29 cellular contexts compared by ENCODE assay signal in the genomic region with DNA sequence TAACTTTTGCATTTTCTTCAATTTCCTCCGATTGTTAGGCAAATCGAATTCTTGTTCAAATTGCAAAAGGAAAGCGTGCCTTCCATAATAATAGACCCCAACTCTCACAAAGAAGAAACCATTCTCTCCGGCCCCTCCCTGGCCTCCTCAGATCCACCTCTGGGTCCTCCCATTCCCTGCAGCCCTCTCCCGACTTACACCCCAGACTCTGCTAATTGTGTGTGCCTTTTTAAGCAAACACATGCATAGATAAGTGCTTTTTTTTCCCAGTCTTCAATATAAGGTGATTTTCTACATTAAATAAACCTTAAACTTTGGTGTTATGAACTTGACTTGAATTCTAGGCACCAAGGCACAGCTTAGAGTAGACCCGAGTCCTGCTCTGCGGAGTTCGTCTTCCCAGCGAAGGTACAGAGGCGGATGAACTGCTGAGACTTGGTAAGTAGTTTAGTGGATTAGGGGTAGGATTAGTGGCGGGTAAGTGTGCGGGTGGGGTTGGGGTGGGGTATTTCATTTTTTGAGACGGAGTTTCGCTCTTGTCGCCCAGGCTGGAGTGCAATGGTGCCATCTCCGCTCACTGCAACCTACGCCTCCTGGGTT. TPM values are rescaled to one million over a fixed set of nuclear protein-coding genes. Genes with fewer than 3 reads are reported as not detected.
DNase-seq lines count a peak whose midpoint lies in the region; ATAC-seq and TF ChIP-seq lines count a peak whose summit lies in the region.
"Had no signal": no experiment of that assay in that cellular context is flagged by ENCODE, and none has a peak within 500 bp of the region (broad histone marks: within the 10 kb centered on the region; RNA-seq: fewer than 3 reads in every experiment).

No MANE protein-coding gene starts in this region.

- no peaks in the 10 kb centered on the region for H3K36me3 ChIP-seq in cardiac muscle cell
- no peaks in the 10 kb centered on the region for H3K36me3 ChIP-seq in heart left ventricle
- H3K36me3 ChIP-seq in mesendoderm (ENCODE audit: control insufficient read depth, insufficient read depth, low read length) = peaks cover 3% of the 10 kb centered on the region
- no peaks in the 10 kb centered on the region for H3K36me3 ChIP-seq in transverse colon
- H3K36me3 ChIP-seq: brain microvascular endothelial cell, colonic mucosa, spleen, upper lobe of right lung had no signal

- H2BK15ac ChIP-seq in mesendoderm (replicated peaks; ENCODE audit: low read depth) = no peak overlapping the region

- peak overlapping the region; percentile 57 for H2BK5ac ChIP-seq in mesendoderm (ENCODE audit: low read length)

- no peaks in the 10 kb centered on the region for H3K79me1 ChIP-seq in mesendoderm (ENCODE audit: low read length)

- H3K4me3 ChIP-seq in cardiac muscle cell (peak overlapping the region; percentile 1), heart left ventricle (no peak overlapping the region), mesendoderm (ENCODE audit: low read length) (peak overlapping the region; percentile 58), transverse colon (peak overlapping the region in 3 of 4 donors; percentile 28 to 49 (median 45))
- H3K4me3 ChIP-seq: A549, colonic mucosa, GM12878 had no signal

- H4K8ac ChIP-seq in mesendoderm (ENCODE audit: low read depth, low read length) = no peak overlapping the region

- H3K18ac ChIP-seq in mesendoderm (ENCODE audit: low read length) = peak overlapping the region; percentile 98

- no peak for TF ChIP-seq EP300 in transverse colon (IDR thresholded peaks at IDR 0.05; ENCODE audit: low read depth)

- H2BK120ac ChIP-seq in mesendoderm (ENCODE audit: low read depth, low read length) = no peak overlapping the region

- H3K56ac ChIP-seq in mesendoderm (ENCODE audit: low read length) = peak overlapping the region; percentile 80

- H3K27me3 Mint-ChIP-seq in endothelial cell (ENCODE audit: unreplicated experiment) = peaks cover 6% of the 10 kb centered on the region

- H3K9ac ChIP-seq in mesendoderm (ENCODE audit: low read length) = peak overlapping the region; percentile 100

- no peak overlapping the region for H4K5ac ChIP-seq in mesendoderm (ENCODE audit: low read length)

- no peak for ATAC-seq in heart left ventricle
- no peak for ATAC-seq in HG03565 (IDR thresholded peaks at IDR 0.05; ENCODE audit: unreplicated experiment)
- ATAC-seq: A549, GM12878, upper lobe of right lung had no signal

- H3K9me3 ChIP-seq in cardiac muscle cell (ENCODE audit: low read depth) (no peaks in the 10 kb centered on the region), heart left ventricle (no peaks in the 10 kb centered on the region), transverse colon (no peaks in the 10 kb centered on the region)
- H3K9me3 ChIP-seq: A549, colonic mucosa, spleen, upper lobe of right lung had no signal

- H2AK5ac ChIP-seq in mesendoderm (ENCODE audit: low read length) = no peak overlapping the region

- no peak for TF ChIP-seq POLR2A in heart left ventricle (IDR thresholded peaks at IDR 0.05)
- TF ChIP-seq POLR2A in transverse colon (IDR thresholded peaks at IDR 0.05) = no peak

- H3K4me1 Mint-ChIP-seq in endothelial cell (ENCODE audit: unreplicated experiment) = peaks cover 22% of the 10 kb centered on the region
- H3K4me1 Mint-ChIP-seq: B cell had no signal

- peak overlapping the region; percentile 21 for H3K4me2 ChIP-seq in mesendoderm (ENCODE audit: low read length)
- H3K4me2 ChIP-seq: A549 had no signal

- peak overlapping the region; percentile 99 for H3K4me3 Mint-ChIP-seq in endothelial cell (ENCODE audit: unreplicated experiment)
- H3K4me3 Mint-ChIP-seq: activated CD4-positive, alpha-beta memory T cell treated with anti-CD3 and anti-CD28 coated beads for 36 hours; B cell had no signal

- H3K9me3 Mint-ChIP-seq in endothelial cell (ENCODE audit: unreplicated experiment) = no peaks in the 10 kb centered on the region
- H3K9me3 Mint-ChIP-seq: activated CD4-positive, alpha-beta memory T cell treated with anti-CD3 and anti-CD28 coated beads for 36 hours had no signal

- intact Hi-C loops in heart left ventricle (cut with DNase I) (no loop called here), transverse colon (cut with DNase I; ENCODE audit: low total_unique reads) (no loop called here)

- no peak overlapping the region for H3K27ac ChIP-seq in cardiac muscle cell
- no peak overlapping the region for H3K27ac ChIP-seq in heart left ventricle
- peak overlapping the region; percentile 79 for H3K27ac ChIP-seq in mesendoderm (ENCODE audit: low read depth, low read length)
- peak overlapping the region in 2 of 4 donors; percentile 62 to 81 for H3K27ac ChIP-seq in transverse colon
- H3K27ac ChIP-seq: A549, brain microvascular endothelial cell, colonic mucosa, SK-N-MC, spleen, upper lobe of right lung, VCaP had no signal

- whole genome bisulfite sequencing in heart left ventricle, 4 donors = 77 to 84% (median 80%) methylated on average over 17 of the region's 17 CpGs
- no CpG with 5 or more reads among the region's 17 CpGs for WGBS in mesendoderm (ENCODE audit: extremely low coverage, insufficient coverage, low lambda C conversion rate)
- 47 to 64% methylated on average over 9 to 17 of the region's 17 CpGs for WGBS in transverse colon (ENCODE audit: low coverage in 1 of 2), 2 donors

- peak overlapping the region; percentile 93 for H3K27ac Mint-ChIP-seq in endothelial cell (ENCODE audit: unreplicated experiment)
- H3K27ac Mint-ChIP-seq: activated CD4-positive, alpha-beta memory T cell treated with anti-CD3 and anti-CD28 coated beads for 36 hours; B cell had no signal

- H3K4me1 ChIP-seq in cardiac muscle cell (ENCODE audit: low read depth) (peaks cover 7% of the 10 kb centered on the region), heart left ventricle (peaks cover 0 to 14% (median 0%) of the 10 kb centered on the region in 12 donors), mesendoderm (ENCODE audit: control insufficient read depth, low read depth, low read length) (peaks cover 1% of the 10 kb centered on the region), transverse colon (peaks cover 0 to 16% (median 2%) of the 10 kb centered on the region in 4 donors)
- H3K4me1 ChIP-seq: A549, colonic mucosa, upper lobe of right lung had no signal

- H3K36me3 Mint-ChIP-seq in endothelial cell (ENCODE audit: low read depth, unreplicated experiment) = peaks cover 10% of the 10 kb centered on the region
- H3K36me3 Mint-ChIP-seq: activated CD4-positive, alpha-beta memory T cell treated with anti-CD3 and anti-CD28 coated beads for 36 hours had no signal

- H3K27me3 ChIP-seq in cardiac muscle cell (peaks cover 25% of the 10 kb centered on the region), heart left ventricle (peaks cover 8 to 36% (median 22%) of the 10 kb centered on the region in 9 donors), mesendoderm (ENCODE audit: insufficient read depth, low read length, poor library complexity) (no peaks in the 10 kb centered on the region), transverse colon (peaks cover 11% of the 10 kb centered on the region)
- H3K27me3 ChIP-seq: colonic mucosa had no signal

- DNase-seq in cardiac muscle cell (ENCODE audit: low read depth in 1 of 2, low spot score in 1 of 2) (no peak), heart left ventricle (no peak), endothelial cell (ENCODE audit: low spot score) (no peak), mesendoderm (peak; percentile 53), transverse colon (no peak), GM19238 (ENCODE audit: insufficient read length, low spot score) (no peak)
- no peak for DNase-seq in activated CD4-positive, alpha-beta T cell treated with anti-CD3 and anti-CD28 coated beads for 4 hours
- DNase-seq: activated CD4-positive, alpha-beta memory T cell treated with anti-CD3 and anti-CD28 coated beads for 36 hours; activated effector memory CD4-positive, alpha-beta T cell treated with anti-CD3 and anti-CD28 coated beads, Interleukin-2, amount 50 U/mL, for 16 hours; activated T-cell treated with anti-CD3 and anti-CD28 coated beads for 4 hours; brain microvascular endothelial cell; DMS79; islet precursor cell; NCI-H1417 treated with DMSO at 0.1 percent for 48 hours; NCI-H524 treated with DMSO at 0.1 percent for 48 hours; occipital lobe; RPMI8226; spleen; stimulated activated CD4-positive, alpha-beta T cell treated with anti-CD3 and anti-CD28 coated beads, Interleukin-4, amount 100 ng/mL, for 24 hours had no signal

- in situ Hi-C loops in transverse colon (cut with MboI; ENCODE audit: low pct_ligation_motif_present in 1 of 4, low pct_unique_long_range_greater_than_20kb in 1 of 4, low sequenced_read_pairs in 3 of 4) = no loop called here

- peak overlapping the region; percentile 74 for H3K4ac ChIP-seq in mesendoderm (ENCODE audit: low read depth, low read length)

- TF ChIP-seq CTCF in cardiac muscle cell (IDR thresholded peaks at IDR 0.05; ENCODE audit: low read depth, low read length) = no peak
- no peak for TF ChIP-seq CTCF in heart left ventricle (IDR thresholded peaks at IDR 0.05)
- no peak for TF ChIP-seq CTCF in endothelial cell (IDR thresholded peaks at IDR 0.05; ENCODE audit: unreplicated experiment)
- no peak for TF ChIP-seq CTCF in transverse colon (IDR thresholded peaks at IDR 0.05)

- peaks cover 49% of the 10 kb centered on the region for H3K79me2 ChIP-seq in mesendoderm (ENCODE audit: control insufficient read depth, insufficient read depth, low read length)

- no peak overlapping the region for H3K23ac ChIP-seq in mesendoderm (ENCODE audit: low read length)

RNA-seq across cellular contexts. Expression of a gene that starts 1.5 kb away (rescaled TPM):
- 0.04 and 0.36 TPM in 2 replicates for total RNA-seq in cardiac muscle cell
- 0.37 TPM in 1 of 2 replicates, not detected in the other for polyA plus RNA-seq in cardiac muscle cell
- under 1 TPM in 2 of 9 donors, not detected in 7; 0.12 to 0.14 TPM for total RNA-seq in heart left ventricle
- polyA plus RNA-seq in heart left ventricle = under 1 TPM in 1 of 2 donors, not detected in 1; 0.29 TPM
- 50.1 TPM for total RNA-seq in endothelial cell (ENCODE audit: unreplicated experiment)
- polyA plus RNA-seq in mesendoderm (2013, experiment 1 of 2) = 489 TPM
- polyA plus RNA-seq in mesendoderm (2013, experiment 2 of 2) = 482 TPM
- total RNA-seq in transverse colon = 1 to 10 TPM in 3 of 4 donors, not detected in 1; 2.0 to 5.4 (median 3.4) TPM
- total RNA-seq: activated CD4-positive, alpha-beta memory T cell treated with anti-CD3 and anti-CD28 coated beads for 36 hours; B cell; MCF 10A; occipital lobe; T-helper 2 cell treated with Interferon-gamma antibody and Interleukin-4, amounts not matched to agents 100 ng/mL and 5 ng/mL, for 36 hours had no signal
- polyA plus RNA-seq: A549 had no signal

Comparison
In these comparisons a context has a peak if more than half of its experiments do, and no peak if none do; other contexts are left out.
1. H3K4me3 ChIP-seq: peak in cardiac muscle cell (single experiment), mesendoderm (single experiment) and transverse colon (3 of 4); none in heart left ventricle (0 of 12).